Comparison of ENCODE assay signal across 8 cellular contexts in the genomic region with DNA sequence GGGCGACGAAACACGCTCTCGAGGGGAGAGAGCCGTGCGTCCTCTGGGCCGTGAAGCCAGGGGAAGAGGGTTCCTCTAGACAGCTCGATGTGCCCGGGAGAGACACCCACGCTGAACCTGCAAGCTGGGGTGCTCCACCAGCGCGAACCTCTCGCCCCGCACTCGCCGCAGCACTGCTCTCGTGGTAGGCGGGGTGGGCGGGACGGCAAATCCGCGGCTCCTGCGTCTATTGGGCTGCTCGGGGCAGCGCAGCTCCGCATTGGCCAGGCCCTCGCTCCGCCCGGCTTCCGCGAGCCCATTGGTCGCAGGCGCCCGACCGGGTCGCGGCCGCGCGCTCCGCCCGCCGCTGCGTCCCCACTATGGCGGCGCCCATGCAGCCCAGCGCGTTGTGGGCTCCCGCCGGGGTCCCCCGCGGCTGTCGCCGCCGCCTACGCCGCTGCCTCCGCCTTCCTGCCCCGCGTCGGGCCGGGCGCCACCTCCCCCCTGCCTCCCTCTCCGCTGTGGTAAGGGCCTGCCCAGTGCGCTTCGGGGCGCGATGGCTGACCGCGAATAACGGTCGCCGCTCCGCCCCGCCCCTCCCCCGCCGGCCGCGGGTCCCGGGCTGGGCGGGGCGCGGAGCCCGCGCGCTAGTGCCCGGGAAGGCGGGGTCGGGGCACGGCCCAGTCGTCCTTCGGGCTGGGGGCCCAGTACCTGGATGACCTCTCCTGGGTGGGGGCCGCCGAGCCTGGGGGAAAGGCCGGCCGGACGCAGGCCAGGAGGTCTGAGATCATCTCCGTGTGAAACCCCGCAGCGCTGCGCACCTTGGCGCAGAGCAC. TPM values are rescaled to one million over a fixed set of nuclear protein-coding genes. Genes with fewer than 3 reads are reported as not detected.
A peak's percentile ranks its signal among the peaks of the same experiment; 100 is the strongest.
DNase-seq lines count a peak whose midpoint lies in the region; ATAC-seq and TF ChIP-seq lines count a peak whose summit lies in the region.

A gene with protein sequence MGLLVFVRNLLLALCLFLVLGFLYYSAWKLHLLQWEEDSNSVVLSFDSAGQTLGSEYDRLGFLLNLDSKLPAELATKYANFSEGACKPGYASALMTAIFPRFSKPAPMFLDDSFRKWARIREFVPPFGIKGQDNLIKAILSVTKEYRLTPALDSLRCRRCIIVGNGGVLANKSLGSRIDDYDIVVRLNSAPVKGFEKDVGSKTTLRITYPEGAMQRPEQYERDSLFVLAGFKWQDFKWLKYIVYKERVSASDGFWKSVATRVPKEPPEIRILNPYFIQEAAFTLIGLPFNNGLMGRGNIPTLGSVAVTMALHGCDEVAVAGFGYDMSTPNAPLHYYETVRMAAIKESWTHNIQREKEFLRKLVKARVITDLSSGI (plus strand): TSS at position 346 of the 815 bp plus-strand sequence. CDS start 28,727 bp downstream, outside the sequence.

- CTCF ChIA-PET in PC-9 (lab: Charles Lee) = interaction anchor here (0.6 to 1.7 kb wide), 2 partner anchors 238 to 341 kb away, joined by 4 to 5 read pairs; no protein-coding TSS in a partner anchor

- peaks cover 14% of the 10 kb centered on the region for H4K20me1 ChIP-seq in PC-9 (ENCODE audit: insufficient read depth)

- H3K36me3 ChIP-seq in PC-9 (ENCODE audit: low read depth) (peaks cover 7% of the 10 kb centered on the region), esophagus (ENCODE audit: control insufficient read depth in 2 of 2, insufficient read depth in 2 of 2, low read length in 1 of 2) (peaks cover 10 to 17% of the 10 kb centered on the region in 2 donors), muscle layer of colon (ENCODE audit: insufficient read depth, low read length) (peaks cover 23% of the 10 kb centered on the region)

- TSS peak; percentile 17 for BruUV-seq in PC-9 (replicated peaks; lab: Mats Ljungman, UMichigan)

- DNase-seq in DMS114 treated with DMSO at 0.1 percent for 48 hours (lab: John Stamatoyannopoulos, UW; ENCODE audit: unreplicated experiment) = peak; percentile 79
- peak; percentile 81 to 96 for DNase-seq in PC-9
- peak; percentile 89 for DNase-seq in activated T-cell treated with anti-CD3 and anti-CD28 coated beads, Interleukin-2, amount 50 U/mL, for 1 hour
- DNase-seq in stimulated activated CD8-positive, alpha-beta memory T cell treated with anti-CD3 and anti-CD28 coated beads, Interleukin-7, amount 100 ng/mL, for 1 hour (ENCODE audit: low read depth in 2 of 2) = peak; percentile 78 to 81

- TF ChIP-seq EP300 in Ishikawa (IDR thresholded peaks at IDR 0.05; ENCODE audit: borderline replicate concordance) = peak; percentile 8; the same call in 1 of the 2 replicates

- peak within 1 kb of the TSS; percentile 93 for H3K4me2 ChIP-seq in PC-9

- 1% methylated on average over 76 to 102 of the region's 102 CpGs for WGBS in esophagus, 2 donors

- H3K27ac ChIP-seq in PC-9 (peak within 1 kb of the TSS; percentile 3; the same call in 1 of the 2 replicates), esophagus (ENCODE audit: low read depth in 2 of 2, low read length in 1 of 2) (peak within 1 kb of the TSS; percentile 74), muscle layer of colon (ENCODE audit: low read depth, low read length) (peak within 1 kb of the TSS; percentile 72)

- no peak for TF ChIP-seq CTCF in PC-9 (conservative IDR thresholded peaks at IDR 0.05)

- H3K9me3 ChIP-seq in PC-9 (ENCODE audit: insufficient read depth, low read depth) (no peaks in the 10 kb centered on the region), esophagus (ENCODE audit: control insufficient read depth in 2 of 2, insufficient read depth in 1 of 2, low read depth in 1 of 2, low read length in 1 of 2) (no peaks in the 10 kb centered on the region), muscle layer of colon (ENCODE audit: low read length) (no peaks in the 10 kb centered on the region)

- no peak for TF ChIP-seq RAD21 in Ishikawa (IDR thresholded peaks at IDR 0.05; ENCODE audit: low read depth)

- no peaks in the 10 kb centered on the region for H3K9me2 ChIP-seq in PC-9 (ENCODE audit: insufficient read depth)

- peak within 1 kb of the TSS; percentile 92 for H3K4me3 ChIP-seq in PC-9
- peak within 1 kb of the TSS; percentile 82 to 90 for H3K4me3 ChIP-seq in esophagus (ENCODE audit: low read depth in 1 of 2, low read length in 2 of 2)
- peak within 1 kb of the TSS; percentile 62 to 71 for H3K4me3 ChIP-seq in muscle layer of colon (ENCODE audit: low read depth in 1 of 2, low read length in 2 of 2)

- POLR2A ChIA-PET in PC-9 (lab: Charles Lee; ENCODE audit: unreplicated experiment) = interaction anchor here (0.5 to 0.7 kb wide), 9 partner anchors 22 to 284 kb away, joined by 3 to 11 read pairs (median 5); no protein-coding TSS in a partner anchor

- intact Hi-C loops in PC-9 (cut with micrococcal nuclease; ENCODE audit: unreplicated experiment) = loop anchor here (1.0 to 10.0 kb wide), 6 partner anchors 55 to 325 kb away; a partner anchor contains a TSS

- peak; percentile 94 for ATAC-seq in GM21576 (IDR thresholded peaks at IDR 0.05; ENCODE audit: unreplicated experiment)

- H3K4me1 ChIP-seq in PC-9 (replicated peaks; ENCODE audit: insufficient read depth) (peaks cover 34% of the 10 kb centered on the region), esophagus (ENCODE audit: control insufficient read depth in 2 of 2, insufficient read depth in 2 of 2, low read length in 1 of 2) (peaks cover 0 to 2% of the 10 kb centered on the region in 2 donors), muscle layer of colon (ENCODE audit: insufficient read depth, low read length) (peaks cover 30% of the 10 kb centered on the region)

- H2AFZ ChIP-seq in PC-9 = peak within 1 kb of the TSS; percentile 87

- H3F3A ChIP-seq in PC-9 (ENCODE audit: insufficient read depth, low read depth) = peaks cover 44% of the 10 kb centered on the region

- H3K9ac ChIP-seq in muscle layer of colon (ENCODE audit: low read length) = peak within 1 kb of the TSS; percentile 47

- no peaks in the 10 kb centered on the region for H3K27me3 ChIP-seq in PC-9 (ENCODE audit: insufficient read depth, low read depth)
- H3K27me3 ChIP-seq in esophagus (ENCODE audit: control insufficient read depth in 1 of 2, insufficient read depth in 2 of 2, low read length in 2 of 2) = no peaks in the 10 kb centered on the region
- H3K27me3 ChIP-seq in muscle layer of colon (ENCODE audit: control insufficient read depth in 1 of 2, insufficient read depth in 2 of 2, low read length in 2 of 2) = no peaks in the 10 kb centered on the region

- H3K79me2 ChIP-seq in PC-9 (ENCODE audit: low read depth) = peaks cover 10% of the 10 kb centered on the region; the same call in 1 of the 2 replicates

TF ChIP-seq in Ishikawa, 13 proteins besides CTCF, POLR2A, EP300 and RAD21:
- TF ChIP-seq FOXM1 (IDR thresholded peaks at IDR 0.05; ENCODE audit: borderline replicate concordance, low read depth) (no peak), TAF1 (IDR thresholded peaks at IDR 0.05; ENCODE audit: low read depth) (peak; percentile 68; the same call in 1 of the 2 replicates), CREB1 (IDR thresholded peaks at IDR 0.05; ENCODE audit: low read depth) (no peak), NFIC (IDR thresholded peaks at IDR 0.05) (no peak), ZBTB7A (IDR thresholded peaks at IDR 0.05; ENCODE audit: low read depth) (no peak; the same call in 1 of the 2 replicates), EGR1 (IDR thresholded peaks at IDR 0.05) (peak; percentile 6; the same call in 1 of the 2 replicates), TCF12 (IDR thresholded peaks at IDR 0.05; ENCODE audit: low read depth) (no peak), TEAD4 (IDR thresholded peaks at IDR 0.05) (peak; percentile 12), CEBPB (IDR thresholded peaks at IDR 0.05) (no peak), YY1 (IDR thresholded peaks at IDR 0.05; ENCODE audit: low read depth) (peak; percentile 92)
- TF ChIP-seq, protein P1, sequence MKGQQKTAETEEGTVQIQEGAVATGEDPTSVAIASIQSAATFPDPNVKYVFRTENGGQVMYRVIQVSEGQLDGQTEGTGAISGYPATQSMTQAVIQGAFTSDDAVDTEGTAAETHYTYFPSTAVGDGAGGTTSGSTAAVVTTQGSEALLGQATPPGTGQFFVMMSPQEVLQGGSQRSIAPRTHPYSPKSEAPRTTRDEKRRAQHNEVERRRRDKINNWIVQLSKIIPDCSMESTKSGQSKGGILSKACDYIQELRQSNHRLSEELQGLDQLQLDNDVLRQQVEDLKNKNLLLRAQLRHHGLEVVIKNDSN (IDR thresholded peaks at IDR 0.05) = no peak
- TF ChIP-seq, protein P2, sequence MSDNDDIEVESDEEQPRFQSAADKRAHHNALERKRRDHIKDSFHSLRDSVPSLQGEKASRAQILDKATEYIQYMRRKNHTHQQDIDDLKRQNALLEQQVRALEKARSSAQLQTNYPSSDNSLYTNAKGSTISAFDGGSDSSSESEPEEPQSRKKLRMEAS (IDR thresholded peaks at IDR 0.05) = peak; percentile 92
- TF ChIP-seq, protein P3, sequence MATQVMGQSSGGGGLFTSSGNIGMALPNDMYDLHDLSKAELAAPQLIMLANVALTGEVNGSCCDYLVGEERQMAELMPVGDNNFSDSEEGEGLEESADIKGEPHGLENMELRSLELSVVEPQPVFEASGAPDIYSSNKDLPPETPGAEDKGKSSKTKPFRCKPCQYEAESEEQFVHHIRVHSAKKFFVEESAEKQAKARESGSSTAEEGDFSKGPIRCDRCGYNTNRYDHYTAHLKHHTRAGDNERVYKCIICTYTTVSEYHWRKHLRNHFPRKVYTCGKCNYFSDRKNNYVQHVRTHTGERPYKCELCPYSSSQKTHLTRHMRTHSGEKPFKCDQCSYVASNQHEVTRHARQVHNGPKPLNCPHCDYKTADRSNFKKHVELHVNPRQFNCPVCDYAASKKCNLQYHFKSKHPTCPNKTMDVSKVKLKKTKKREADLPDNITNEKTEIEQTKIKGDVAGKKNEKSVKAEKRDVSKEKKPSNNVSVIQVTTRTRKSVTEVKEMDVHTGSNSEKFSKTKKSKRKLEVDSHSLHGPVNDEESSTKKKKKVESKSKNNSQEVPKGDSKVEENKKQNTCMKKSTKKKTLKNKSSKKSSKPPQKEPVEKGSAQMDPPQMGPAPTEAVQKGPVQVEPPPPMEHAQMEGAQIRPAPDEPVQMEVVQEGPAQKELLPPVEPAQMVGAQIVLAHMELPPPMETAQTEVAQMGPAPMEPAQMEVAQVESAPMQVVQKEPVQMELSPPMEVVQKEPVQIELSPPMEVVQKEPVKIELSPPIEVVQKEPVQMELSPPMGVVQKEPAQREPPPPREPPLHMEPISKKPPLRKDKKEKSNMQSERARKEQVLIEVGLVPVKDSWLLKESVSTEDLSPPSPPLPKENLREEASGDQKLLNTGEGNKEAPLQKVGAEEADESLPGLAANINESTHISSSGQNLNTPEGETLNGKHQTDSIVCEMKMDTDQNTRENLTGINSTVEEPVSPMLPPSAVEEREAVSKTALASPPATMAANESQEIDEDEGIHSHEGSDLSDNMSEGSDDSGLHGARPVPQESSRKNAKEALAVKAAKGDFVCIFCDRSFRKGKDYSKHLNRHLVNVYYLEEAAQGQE (IDR thresholded peaks at IDR 0.05; ENCODE audit: low read depth) = no peak
TF ChIP-seq in Ishikawa: peak in this region for 5.

RNA-seq across cellular contexts. Expression of the gene that starts here (rescaled TPM):
- 19.3 and 22.4 TPM in 2 replicates for total RNA-seq in PC-9 (2021)
- 1 to 10 TPM; 3.6 to 4.5 TPM for polyA plus RNA-seq in esophagus

Comparison
In these comparisons a context has a peak if more than half of its experiments do, and no peak if none do; other contexts are left out.
1. Peak in every context shown above with its lines: DNase-seq, ATAC-seq, H3K4me3 ChIP-seq and H3K27ac ChIP-seq.
2. H3K27ac ChIP-seq: peak in every context shown above with its lines; median percentile 74 in esophagus; 72 in muscle layer of colon; 3 in PC-9.